ENCODE assay signal across 9 cellular contexts in genomic region chr2:189024861-189025618, GRCh38. TPM values are rescaled to one million over a fixed set of nuclear protein-coding genes. Genes with fewer than 3 reads are reported as not detected.
A peak's percentile ranks its signal among the peaks of the same experiment; 100 is the strongest.
DNase-seq lines count a peak whose midpoint lies in the region; ATAC-seq and TF ChIP-seq lines count a peak whose summit lies in the region.
"Had no signal": no experiment of that assay in that cellular context is flagged by ENCODE, and none has a peak within 500 bp of the region (broad histone marks: within the 10 kb centered on the region; RNA-seq: fewer than 3 reads in every experiment).

No MANE protein-coding gene starts in this region.

- CTCF ChIA-PET in CD4-positive, alpha-beta T cell (lab: Charles Lee) = no interaction called here
- CTCF ChIA-PET in CD8-positive, alpha-beta T cell (lab: Charles Lee) = no interaction called here

- peaks cover 8% of the 10 kb centered on the region for H3K4me1 ChIP-seq in fibroblast of lung (ENCODE audit: control insufficient read depth, extremely low read depth, insufficient read depth, low read length)
- no peaks in the 10 kb centered on the region for H3K4me1 ChIP-seq in CD8-positive, alpha-beta T cell (ENCODE audit: insufficient read depth, low read length)

- H3K36me3 ChIP-seq in fibroblast of lung (ENCODE audit: control insufficient read depth, insufficient read depth, low read length) = no peaks in the 10 kb centered on the region
- H3K36me3 ChIP-seq in CD8-positive, alpha-beta T cell (ENCODE audit: insufficient read depth, low read length) = no peaks in the 10 kb centered on the region

- H4K20me1 ChIP-seq in fibroblast of lung (ENCODE audit: control insufficient read depth, extremely low read depth, insufficient read depth, low read length) = no peaks in the 10 kb centered on the region

- peaks cover 2% of the 10 kb centered on the region for H3K9me3 Mint-ChIP-seq in CD4-positive, alpha-beta T cell
- no peaks in the 10 kb centered on the region for H3K9me3 Mint-ChIP-seq in CD8-positive, alpha-beta T cell

- H3K27ac ChIP-seq in fibroblast of lung (ENCODE audit: insufficient read depth, low read length) = no peak overlapping the region
- H3K27ac ChIP-seq in CD4-positive, alpha-beta T cell (ENCODE audit: low read depth, low read length) = no peak overlapping the region
- H3K27ac ChIP-seq in dorsolateral prefrontal cortex = peak overlapping the region in 7 of 59 donors; percentile 1 to 57 (median 27)
- no peak overlapping the region for H3K27ac ChIP-seq in CD8-positive, alpha-beta T cell (ENCODE audit: low read depth, low read length)

- H3K4me3 Mint-ChIP-seq in CD4-positive, alpha-beta T cell = no peak overlapping the region
- H3K4me3 Mint-ChIP-seq in CD8-positive, alpha-beta T cell = no peak overlapping the region

- no peak overlapping the region for H3K4me2 ChIP-seq in fibroblast of lung (ENCODE audit: extremely low read depth, insufficient read depth, low read length)

- H3K4me1 Mint-ChIP-seq in CD4-positive, alpha-beta T cell (ENCODE audit: low read depth) = no peaks in the 10 kb centered on the region
- H3K4me1 Mint-ChIP-seq in CD8-positive, alpha-beta T cell (ENCODE audit: low read depth) = no peaks in the 10 kb centered on the region

- H3K27me3 Mint-ChIP-seq in CD4-positive, alpha-beta T cell = peaks cover 9% of the 10 kb centered on the region
- H3K27me3 Mint-ChIP-seq in CD8-positive, alpha-beta T cell (ENCODE audit: low read depth) = peaks cover 6% of the 10 kb centered on the region

- no peak overlapping the region for H2AFZ ChIP-seq in fibroblast of lung (ENCODE audit: low read length)

- peak; percentile 79 for DNase-seq in AG10803 (ENCODE audit: low read depth)
- DNase-seq in GM20000 (ENCODE audit: low spot score) = no peak
- peak in 1 of 2 donors; percentile 35 for DNase-seq in fibroblast of lung (ENCODE audit: low read depth in 2 of 2)
- no peak for DNase-seq in DMS53 (lab: John Stamatoyannopoulos, UW)
- DNase-seq in CD4-positive, alpha-beta T cell = no peak
- DNase-seq in dorsolateral prefrontal cortex = no peak
- no peak for DNase-seq in CD8-positive, alpha-beta T cell
- DNase-seq: T1000 had no signal

- no peaks in the 10 kb centered on the region for H3K79me2 ChIP-seq in fibroblast of lung (ENCODE audit: control insufficient read depth, insufficient read depth, low read length)

- no peak overlapping the region for H3K27ac Mint-ChIP-seq in CD4-positive, alpha-beta T cell
- H3K27ac Mint-ChIP-seq in CD8-positive, alpha-beta T cell = no peak overlapping the region

- POLR2A ChIA-PET in CD4-positive, alpha-beta T cell (lab: Charles Lee) = no interaction called here
- POLR2A ChIA-PET in CD8-positive, alpha-beta T cell (lab: Charles Lee) = no interaction called here

- intact Hi-C loops in CD4-positive, alpha-beta T cell (cut with DNase I, micrococcal nuclease) = no loop called here
- intact Hi-C loops in dorsolateral prefrontal cortex (cut with DNase I) = no loop called here
- intact Hi-C loops in CD8-positive, alpha-beta T cell (cut with DNase I, micrococcal nuclease) = no loop called here

- no peak overlapping the region for H3K9ac ChIP-seq in fibroblast of lung (ENCODE audit: insufficient read depth, low read length)

- H3K9me3 ChIP-seq in fibroblast of lung (ENCODE audit: control insufficient read depth, insufficient read depth, low read depth, low read length) = no peaks in the 10 kb centered on the region
- H3K9me3 ChIP-seq in CD4-positive, alpha-beta T cell (ENCODE audit: control insufficient read depth, low read length) = no peaks in the 10 kb centered on the region
- H3K9me3 ChIP-seq in CD8-positive, alpha-beta T cell (ENCODE audit: low read length) = no peaks in the 10 kb centered on the region

- peak; percentile 69 for TF ChIP-seq CTCF in AG10803 (conservative IDR thresholded peaks at IDR 0.05; ENCODE audit: low read length)
- TF ChIP-seq CTCF in GM20000 (IDR thresholded peaks at IDR 0.05; ENCODE audit: extremely low read depth, missing control alignments) = peak; percentile 15
- TF ChIP-seq CTCF in LNCAP (IDR thresholded peaks at IDR 0.05) = peak; percentile 35; the same call in 1 of the 2 replicates
- peak; percentile 45 to 50 for TF ChIP-seq CTCF in fibroblast of lung (conservative IDR thresholded peaks at IDR 0.05 in 1 of 2, IDR thresholded peaks at IDR 0.05 in 1 of 2; ENCODE audit: low read depth in 1 of 2, low read length in 2 of 2)
- no peak for TF ChIP-seq CTCF in CD4-positive, alpha-beta T cell (IDR thresholded peaks at IDR 0.05)
- TF ChIP-seq CTCF in dorsolateral prefrontal cortex (IDR thresholded peaks at IDR 0.05 in 54 of 56, conservative IDR thresholded peaks at IDR 0.05 in 2 of 56; ENCODE audit: low read depth in 1 of 56, partially characterized antibody in 56 of 56) = peak in 4 of 56 donors; percentile 9 to 36 (median 14)
- no peak for TF ChIP-seq CTCF in CD8-positive, alpha-beta T cell (IDR thresholded peaks at IDR 0.05)

- H3K36me3 Mint-ChIP-seq in CD4-positive, alpha-beta T cell (ENCODE audit: low read depth) = no peaks in the 10 kb centered on the region
- no peaks in the 10 kb centered on the region for H3K36me3 Mint-ChIP-seq in CD8-positive, alpha-beta T cell

- H3K4me3 ChIP-seq in AG10803 (ENCODE audit: low read length) = no peak overlapping the region
- no peak overlapping the region for H3K4me3 ChIP-seq in fibroblast of lung (replicated peaks in 1 of 4; ENCODE audit: control extremely low read depth in 1 of 4, insufficient read depth in 1 of 4, low read depth in 3 of 4, low read length in 4 of 4)
- no peak overlapping the region for H3K4me3 ChIP-seq in dorsolateral prefrontal cortex
- no peak overlapping the region for H3K4me3 ChIP-seq in CD8-positive, alpha-beta T cell (ENCODE audit: low read depth, low read length)

- H3K27me3 ChIP-seq in fibroblast of lung (ENCODE audit: control insufficient read depth, insufficient read depth, low read length) (no peaks in the 10 kb centered on the region), dorsolateral prefrontal cortex (no peaks in the 10 kb centered on the region)
- H3K27me3 ChIP-seq in CD4-positive, alpha-beta T cell (ENCODE audit: control insufficient read depth, insufficient read depth, low read length) = no peaks in the 10 kb centered on the region
- no peaks in the 10 kb centered on the region for H3K27me3 ChIP-seq in CD8-positive, alpha-beta T cell (ENCODE audit: insufficient read depth, low read length)

- no peak for ATAC-seq in CD4-positive, alpha-beta T cell (ENCODE audit: poor library complexity)
- no peak for ATAC-seq in CD8-positive, alpha-beta T cell

RNA-seq across cellular contexts. Expression of gene COL3A1, which starts 50.9 kb away (rescaled TPM):
- total RNA-seq in fibroblast of lung (925 and 2,431 TPM in 2 replicates), dorsolateral prefrontal cortex (10 to 100 TPM in 4 of 120 experiments, 1 to 10 TPM in 73, under 1 TPM in 43; 0.20 to 24.0 (median 1.6) TPM)
- polyA plus RNA-seq in fibroblast of lung = 519 and 2,255 TPM in 2 replicates
- 611 and 2,708 TPM in 2 replicates for polyA plus RNA-seq in fibroblast of lung (2012)
- 665 and 2,288 TPM in 2 replicates for polyA minus RNA-seq in fibroblast of lung (ENCODE audit: low replicate concordance)
- total RNA-seq in CD4-positive, alpha-beta T cell = not detected
- total RNA-seq in CD8-positive, alpha-beta T cell = not detected

Comparison
In these comparisons a context has a peak if more than half of its experiments do, and no peak if none do; other contexts are left out.
1. CTCF ChIP-seq: peak in AG10803 (single experiment), GM20000 (single experiment), LNCAP (single experiment) and fibroblast of lung (2 of 2); none in CD4-positive, alpha-beta T cell (single experiment) and CD8-positive, alpha-beta T cell (single experiment).
2. RNA of gene COL3A1, which starts 50.9 kb away (total RNA-seq): 925 to 2,431 TPM in fibroblast of lung; 0.20 to 24.0 TPM in dorsolateral prefrontal cortex, not detected in CD4-positive, alpha-beta T cell and not detected in CD8-positive, alpha-beta T cell; every median in the first group is over 10 times any median in the second.